19 cellular contexts compared by ENCODE assay signal in the genomic region with DNA sequence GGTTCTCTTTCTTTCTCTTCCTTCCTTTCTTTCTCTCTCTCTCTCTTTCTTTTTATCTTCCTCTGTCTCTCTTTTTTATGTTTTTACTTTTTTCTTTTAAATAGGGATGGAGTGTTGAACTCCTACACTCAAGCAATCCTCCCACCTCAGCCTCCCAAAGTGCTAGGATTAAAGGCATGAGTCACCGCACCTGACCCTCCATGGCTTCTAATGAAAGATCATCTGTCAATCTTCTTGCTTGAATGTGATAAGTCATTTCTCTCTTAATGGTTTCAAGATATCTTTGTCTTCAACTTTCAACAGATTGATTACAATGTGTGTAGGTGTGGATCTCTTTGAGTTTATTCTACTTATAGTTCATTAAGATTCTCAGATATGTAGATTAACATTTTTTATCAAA.
A peak's percentile ranks its signal among the peaks of the same experiment; 100 is the strongest.
DNase-seq lines count a peak whose midpoint lies in the region; ATAC-seq lines count a peak whose summit lies in the region.
"Had no signal": no experiment of that assay in that cellular context is flagged by ENCODE, and none has a peak within 500 bp of the region (broad histone marks: within the 10 kb centered on the region; RNA-seq: fewer than 3 reads in every experiment).

No MANE protein-coding gene starts in this region.

- H3K9me3 Mint-ChIP-seq in central memory CD8-positive, alpha-beta T cell, result peaks cover 6% of the 10 kb centered on the region
- H3K9me3 Mint-ChIP-seq: GM23338, HFFc6 had no signal

- DNase-seq in DMS53 (lab: John Stamatoyannopoulos, UW) (peak; percentile 6), DMS53 treated with DMSO at 0.1 percent for 48 hours (lab: John Stamatoyannopoulos, UW; ENCODE audit: unreplicated experiment) (no peak), putamen (ENCODE audit: low spot score) (peak; percentile 42), NCI-H526 treated with DMSO at 0.1 percent for 48 hours (lab: John Stamatoyannopoulos, UW) (no peak), GDM1 (lab: John Stamatoyannopoulos, UW) (no peak), NCI-H1105 (lab: John Stamatoyannopoulos, UW) (no peak)
- DNase-seq in central memory CD8-positive, alpha-beta T cell (ENCODE audit: low spot score in 2 of 2), result no peak
- DNase-seq: C1 segment of cervical spinal cord; CD4-positive, CD25-positive, alpha-beta regulatory T cell; CD8-positive, alpha-beta memory T cell; COR-L47; DMS 273 treated with DMSO at 0.1 percent for 48 hours; DMS79; GF-D8; HCEC 1CT; HFFc6; KG1 had no signal

- H3K36me3 Mint-ChIP-seq in central memory CD8-positive, alpha-beta T cell (ENCODE audit: insufficient read depth), result no peaks in the 10 kb centered on the region
- H3K36me3 Mint-ChIP-seq: CD4-positive, CD25-positive, alpha-beta regulatory T cell had no signal

- H3K27ac Mint-ChIP-seq in central memory CD8-positive, alpha-beta T cell (ENCODE audit: low read depth), result peak overlapping the region; percentile 73
- H3K27ac Mint-ChIP-seq: CD8-positive, alpha-beta memory T cell; GM23338; HFFc6 had no signal

- peaks cover 24% of the 10 kb centered on the region for H3K27me3 Mint-ChIP-seq in central memory CD8-positive, alpha-beta T cell

- no peak overlapping the region for H3K4me3 Mint-ChIP-seq in central memory CD8-positive, alpha-beta T cell
- H3K4me3 Mint-ChIP-seq: CD8-positive, alpha-beta memory T cell; GM23338; HFFc6 had no signal

- H3K4me1 Mint-ChIP-seq in central memory CD8-positive, alpha-beta T cell, result peaks cover 6% of the 10 kb centered on the region

- no peak for ATAC-seq in central memory CD8-positive, alpha-beta T cell (replicated peaks; ENCODE audit: extremely low read depth, poor library complexity, severe bottlenecking)
- ATAC-seq: A549, GM23338 had no signal

Comparison
In these comparisons a context has a peak if more than half of its experiments do, and no peak if none do; other contexts are left out.
1. DNase-seq: peak in DMS53 (single experiment) and putamen (single experiment); none in DMS53 treated with DMSO at 0.1 percent for 48 hours (single experiment), central memory CD8-positive, alpha-beta T cell (0 of 2), NCI-H526 treated with DMSO at 0.1 percent for 48 hours (single experiment), GDM1 (single experiment) and NCI-H1105 (single experiment).